Comparison of ENCODE assay signal across 33 cellular contexts in the genomic region with DNA sequence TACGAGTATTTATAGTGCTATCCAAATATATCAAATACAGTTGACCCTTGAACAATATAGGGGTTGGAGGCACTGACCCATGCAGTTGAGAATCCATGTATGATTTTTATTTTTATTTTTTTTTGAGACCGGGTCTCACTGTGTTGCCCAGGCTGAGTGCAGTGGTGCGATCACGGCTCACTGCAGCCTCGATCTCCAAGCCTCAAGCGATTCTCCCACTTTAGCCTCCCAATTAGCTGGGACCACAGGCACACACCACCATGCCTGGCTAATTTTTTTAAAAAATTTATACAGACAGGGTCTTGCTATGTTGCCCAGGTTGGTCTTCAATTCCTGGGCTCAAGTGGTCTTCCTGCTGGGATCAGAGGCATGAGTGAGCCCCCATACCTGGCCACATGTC.
"Had no signal": no experiment of that assay in that cellular context is flagged by ENCODE, and none has a peak within 500 bp of the region (broad histone marks: within the 10 kb centered on the region; RNA-seq: fewer than 3 reads in every experiment).

No MANE protein-coding gene starts in this region.

- H3K27me3 ChIP-seq: adrenal gland, body of pancreas, brain microvascular endothelial cell, breast epithelium had no signal

- H3K36me3 ChIP-seq: brain microvascular endothelial cell, breast epithelium had no signal

- ATAC-seq: activated CD8-positive, alpha-beta T cell treated with anti-CD3 and anti-CD28 coated beads for 36 hours; activated T-cell treated with anti-CD3 and anti-CD28 coated beads, Interleukin-2, amount 50 U/mL, for 4 hours; activated T-cell treated with anti-CD3 and anti-CD28 coated beads, Interleukin-2, amount 50 U/mL, for 72 hours; activated T-helper 17 cell treated with anti-CD3 and anti-CD28 coated beads, Interleukin-2, amount 50 U/mL, for 72 hours; body of pancreas had no signal

- H3K27ac ChIP-seq: adrenal gland, body of pancreas, brain microvascular endothelial cell, breast epithelium, WERI-Rb-1 had no signal

- DNase-seq: activated B cell treated with CpG ODN at 0.5 μM for 24 hours; activated CD4-positive, alpha-beta memory T cell treated with anti-CD3 and anti-CD28 coated beads for 36 hours; activated CD4-positive, alpha-beta T cell treated with anti-CD3 and anti-CD28 coated beads for 4 hours; activated CD4-positive, alpha-beta T cell treated with anti-CD3 and anti-CD28 coated beads, Interleukin-2, amount 10 ng/mL, durations not matched to agents 24 days and 14 days; activated CD4-positive, alpha-beta T cell treated with anti-CD3 and anti-CD28 coated beads, Interleukin-2, amount 50 U/mL, for 1 hour; activated CD4-positive, alpha-beta T cell treated with anti-CD3 and anti-CD28 coated beads, Interleukin-2, amount 50 U/mL, for 4 hours; activated CD4-positive, CD25-positive, alpha-beta regulatory T cell treated with anti-CD3 and anti-CD28 coated beads, Interleukin-2, amount 50 U/mL, for 72 hours; activated CD8-positive, alpha-beta memory T cell treated with anti-CD3 and anti-CD28 coated beads, Interleukin-2, amount 50 U/mL, for 4 hours; activated CD8-positive, alpha-beta T cell treated with anti-CD3 and anti-CD28 coated beads for 36 hours; activated effector memory CD4-positive, alpha-beta T cell treated with anti-CD3 and anti-CD28 coated beads, Interleukin-2, amount 50 U/mL, for 16 hours; activated gamma-delta T cell treated with Interleukin-2 at 50 U/mL for 16 hours; activated naive CD4-positive, alpha-beta T cell; activated naive CD4-positive, alpha-beta T cell treated with anti-CD3 and anti-CD28 coated beads for 36 hours; activated naive CD4-positive, alpha-beta T cell treated with anti-CD3 and anti-CD28 coated beads, Interleukin-2, amount 50 U/mL, for 16 hours; activated naive CD8-positive, alpha-beta T cell treated with anti-CD3 and anti-CD28 coated beads for 36 hours; activated T-cell treated with anti-CD3 and anti-CD28 coated beads for 4 hours; activated T-cell treated with anti-CD3 and anti-CD28 coated beads, Interleukin-2, amount 50 U/mL, for 1 hour; activated T-cell treated with anti-CD3 and anti-CD28 coated beads, Interleukin-2, amount 50 U/mL, for 4 hours; activated T-cell treated with anti-CD3 and anti-CD28 coated beads, Interleukin-2, amount 50 U/mL, for 72 hours; adrenal gland; amniotic stem cell; aorta; body of pancreas; brain microvascular endothelial cell; central memory CD4-positive, alpha-beta T cell; T-helper 1 cell; T-helper 2 cell; T-helper 9 cell; WERI-Rb-1 had no signal

- FAIRE-seq: astrocyte, TTC549 had no signal

- H3K4me3 ChIP-seq: adrenal gland, body of pancreas, breast epithelium had no signal

- H3K4me1 ChIP-seq: adrenal gland, body of pancreas, breast epithelium had no signal

- H3K9me3 ChIP-seq: adrenal gland, body of pancreas, breast epithelium had no signal
